In the genomic region with DNA sequence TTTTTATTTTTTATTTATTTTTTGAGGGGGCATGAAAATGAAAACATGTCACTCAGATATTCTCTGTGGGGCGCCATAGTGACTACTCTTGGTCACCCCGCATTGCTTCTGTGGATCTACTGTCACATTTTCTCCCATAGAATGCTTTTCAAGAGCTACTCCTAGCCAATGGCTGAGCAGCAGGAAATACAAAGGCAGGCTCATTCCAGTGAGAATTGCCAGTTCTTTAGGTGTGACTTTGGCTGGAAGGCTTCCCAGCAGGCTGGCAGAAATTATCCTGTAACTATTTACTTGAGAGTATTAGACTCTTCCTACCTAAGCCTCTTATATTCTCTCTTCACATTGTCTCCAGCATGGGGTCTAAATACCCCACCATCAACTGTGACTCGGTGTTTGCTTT, we compare ENCODE assay signal across 29 cellular contexts. TPM values are rescaled to one million over a fixed set of nuclear protein-coding genes. Genes with fewer than 3 reads are reported as not detected.
"Had no signal": no experiment of that assay in that cellular context is flagged by ENCODE, and none has a peak within 500 bp of the region (broad histone marks: within the 10 kb centered on the region; RNA-seq: fewer than 3 reads in every experiment).

No MANE protein-coding gene starts in this region.

- H3K9ac ChIP-seq: KMS-11 had no signal

- H3K4me1 Mint-ChIP-seq: activated CD4-positive, alpha-beta T cell treated with anti-CD3 and anti-CD28 coated beads for 36 hours; activated CD4-positive, alpha-beta T cell treated with anti-CD3 and anti-CD28 coated beads, Interleukin-2, amount 10 ng/mL, durations not matched to agents 7 days and 5 days; activated naive CD4-positive, alpha-beta T cell treated with anti-CD3 and anti-CD28 coated beads, Interleukin-2, amount 50 U/mL, for 24 hours had no signal

- H3K27ac ChIP-seq: adrenal gland, body of pancreas, breast epithelium, KMS-11, SJCRH30, SK-N-MC had no signal

- DNase-seq: activated CD4-positive, alpha-beta T cell treated with anti-CD3 and anti-CD28 coated beads for 36 hours; activated CD4-positive, alpha-beta T cell treated with anti-CD3 and anti-CD28 coated beads, Interleukin-2, amount 10 ng/mL, durations not matched to agents 7 days and 5 days; activated CD4-positive, alpha-beta T cell treated with anti-CD3 and anti-CD28 coated beads, Interleukin-2, amount 50 U/mL, for 48 hours; activated CD8-positive, alpha-beta T cell treated with anti-CD3 and anti-CD28 coated beads, Interleukin-2, amount 10 ng/mL, durations not matched to agents 7 days and 5 days; activated gamma-delta T cell; activated naive CD4-positive, alpha-beta T cell treated with Interleukin-2 at 50 U/mL for 16 hours; activated T-cell treated with anti-CD3 and anti-CD28 coated beads, Interleukin-2, amount 50 U/mL, for 24 hours; adrenal gland; body of pancreas; NCI-H1092 treated with DMSO at 0.1 percent for 48 hours; NCI-H1417; NCI-H146; NCI-H187; NCI-H2029 treated with DMSO at 0.1 percent for 48 hours; NCI-H2107; NCI-H345; NCI-H524 treated with DMSO at 0.1 percent for 48 hours; NCI-H748 treated with DMSO at 0.1 percent for 48 hours; SHP77; SJCRH30 had no signal

- H3K36me3 Mint-ChIP-seq: activated naive CD4-positive, alpha-beta T cell treated with anti-CD3 and anti-CD28 coated beads, Interleukin-2, amount 50 U/mL, for 24 hours had no signal

- H3K27ac Mint-ChIP-seq: activated CD4-positive, alpha-beta T cell treated with anti-CD3 and anti-CD28 coated beads for 36 hours; activated CD4-positive, alpha-beta T cell treated with anti-CD3 and anti-CD28 coated beads, Interleukin-2, amount 10 ng/mL, durations not matched to agents 7 days and 5 days; activated CD8-positive, alpha-beta T cell treated with anti-CD3 and anti-CD28 coated beads, Interleukin-2, amount 10 ng/mL, durations not matched to agents 7 days and 5 days; activated naive CD4-positive, alpha-beta T cell treated with anti-CD3 and anti-CD28 coated beads, Interleukin-2, amount 50 U/mL, for 24 hours; activated T-cell treated with anti-CD3 and anti-CD28 coated beads, Interleukin-2, amount 50 U/mL, for 24 hours; activated T-helper 2 cell treated with anti-CD3 and anti-CD28 coated beads, Interferon-gamma antibody, Interleukin-2, Interleukin-4, amounts not matched to agents 10 μg/mL and 5 μg/mL and 100 μg/mL, durations not matched to agents 14 hours and 24 hours and 36 hours had no signal

- H3K9me3 ChIP-seq: adrenal gland, body of pancreas, breast epithelium, SJCRH30 had no signal

- H3K27me3 ChIP-seq: adrenal gland, body of pancreas, breast epithelium, SJCRH30 had no signal

- H3K4me3 ChIP-seq: adrenal gland, body of pancreas, breast epithelium, SJCRH30, SK-N-MC had no signal

- H3K36me3 ChIP-seq: adrenal gland, breast epithelium, SJCRH30 had no signal

- H3K4me3 Mint-ChIP-seq: activated CD4-positive, alpha-beta T cell treated with anti-CD3 and anti-CD28 coated beads for 36 hours; activated CD4-positive, alpha-beta T cell treated with anti-CD3 and anti-CD28 coated beads, Interleukin-2, amount 10 ng/mL, durations not matched to agents 7 days and 5 days; activated CD8-positive, alpha-beta T cell treated with anti-CD3 and anti-CD28 coated beads, Interleukin-2, amount 10 ng/mL, durations not matched to agents 7 days and 5 days; activated naive CD4-positive, alpha-beta T cell treated with anti-CD3 and anti-CD28 coated beads, Interleukin-2, amount 50 U/mL, for 24 hours; activated T-cell treated with anti-CD3 and anti-CD28 coated beads, Interleukin-2, amount 50 U/mL, for 24 hours had no signal

- H3K4me2 ChIP-seq: KMS-11 had no signal

- H3K27me3 Mint-ChIP-seq: activated CD4-positive, alpha-beta T cell treated with anti-CD3 and anti-CD28 coated beads for 36 hours; activated CD4-positive, alpha-beta T cell treated with anti-CD3 and anti-CD28 coated beads, Interleukin-2, amount 10 ng/mL, durations not matched to agents 7 days and 5 days; activated naive CD4-positive, alpha-beta T cell treated with anti-CD3 and anti-CD28 coated beads, Interleukin-2, amount 50 U/mL, for 24 hours; activated T-cell treated with anti-CD3 and anti-CD28 coated beads, Interleukin-2, amount 50 U/mL, for 24 hours had no signal

- H3K4me1 ChIP-seq: adrenal gland, body of pancreas, breast epithelium, SJCRH30 had no signal

RNA-seq across cellular contexts. Expression of a gene that starts 21.0 kb away (rescaled TPM):
- total RNA-seq: activated CD4-positive, alpha-beta T cell treated with anti-CD3 and anti-CD28 coated beads for 36 hours; activated CD4-positive, alpha-beta T cell treated with anti-CD3 and anti-CD28 coated beads, Interleukin-2, amount 10 ng/mL, durations not matched to agents 7 days and 5 days; activated CD8-positive, alpha-beta T cell treated with anti-CD3 and anti-CD28 coated beads, Interleukin-2, amount 10 ng/mL, durations not matched to agents 7 days and 5 days; LHCN-M2; M059J; T-helper 1 cell treated with Interleukin-12 subunit alpha and Interleukin-12 subunit beta and Interleukin-4 antibody, amounts not matched to agents 30 ng/mL and 1 ng/mL, for 36 hours; T-helper 2 cell treated with Interferon-gamma antibody and Interleukin-4, amounts not matched to agents 100 ng/mL and 5 ng/mL, for 36 hours had no signal
